In the genomic region with DNA sequence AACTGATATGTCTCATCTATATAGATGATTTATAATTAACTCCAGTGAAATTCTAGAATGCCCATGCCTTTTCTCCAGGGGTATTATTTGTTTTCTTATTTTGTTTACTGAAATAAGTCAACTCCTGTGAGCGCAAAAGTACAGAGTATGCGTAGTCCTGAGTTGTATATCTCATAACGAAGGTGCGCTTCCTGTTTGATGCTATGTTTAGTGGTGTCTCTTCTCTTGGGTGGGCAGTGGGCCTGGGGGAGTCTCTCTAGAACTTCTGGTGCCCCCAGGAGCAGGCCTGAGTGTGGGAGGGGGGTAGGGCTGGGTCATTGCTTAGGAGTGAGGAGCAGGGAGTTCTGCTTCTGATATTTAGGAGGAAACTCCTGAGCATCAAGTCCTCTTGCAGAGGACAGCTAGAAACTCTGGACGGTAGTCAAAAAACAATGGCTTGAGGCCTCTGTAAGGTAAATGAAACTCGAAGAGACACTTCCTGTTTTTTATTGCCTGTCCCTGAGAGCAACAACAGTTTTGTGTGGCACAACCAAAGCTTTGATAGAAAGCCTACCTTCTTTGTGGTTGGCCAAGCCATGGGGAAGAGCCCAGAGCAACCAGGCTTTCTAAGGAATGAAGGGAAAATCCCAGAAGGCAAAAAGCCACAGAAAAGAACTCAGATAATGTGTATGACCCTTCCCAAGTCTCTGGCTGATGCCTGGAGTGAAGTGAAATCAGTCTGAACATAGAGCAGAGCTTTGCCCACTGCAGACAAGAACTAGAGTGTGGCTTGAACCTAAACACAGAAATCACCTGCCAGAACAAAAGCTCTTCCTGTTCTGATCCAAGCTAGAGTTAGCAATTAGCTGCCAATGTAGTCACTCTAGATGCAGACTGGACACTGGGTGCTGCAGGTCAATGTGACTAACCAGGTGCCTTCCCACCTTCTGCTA, we compare ENCODE assay signal across 8 cellular contexts. TPM values are rescaled to one million over a fixed set of nuclear protein-coding genes. Genes with fewer than 3 reads are reported as not detected.
DNase-seq lines count a peak whose midpoint lies in the region; ATAC-seq and TF ChIP-seq lines count a peak whose summit lies in the region.

No MANE protein-coding gene starts in this region.

- TF ChIP-seq CTCF in upper lobe of right lung (IDR thresholded peaks at IDR 0.05) (no peak), prostate gland (IDR thresholded peaks at IDR 0.05) (no peak)

- H3K4me3 Mint-ChIP-seq in stimulated activated naive CD8-positive, alpha-beta T cell treated with anti-CD3 and anti-CD28 coated beads, Interleukin-15, Interleukin-2, amounts not matched to agents 100 ng/mL and 50 ng/mL, for 24 hours: peak overlapping the region; percentile 64
- peak overlapping the region; percentile 74 for H3K4me3 Mint-ChIP-seq in T-helper 1 cell treated with Interleukin-12 subunit alpha and Interleukin-12 subunit beta and Interleukin-4 antibody, amounts not matched to agents 30 μg/mL and 1 μg/mL, for 36 hours

- H3K27me3 Mint-ChIP-seq in stimulated activated naive CD8-positive, alpha-beta T cell treated with anti-CD3 and anti-CD28 coated beads, Interleukin-15, Interleukin-2, amounts not matched to agents 100 ng/mL and 50 ng/mL, for 24 hours: no peaks in the 10 kb centered on the region
- H3K27me3 Mint-ChIP-seq in T-helper 1 cell treated with Interleukin-12 subunit alpha and Interleukin-12 subunit beta and Interleukin-4 antibody, amounts not matched to agents 30 μg/mL and 1 μg/mL, for 36 hours (ENCODE audit: low read depth): no peaks in the 10 kb centered on the region

- no peaks in the 10 kb centered on the region for H3K9me3 ChIP-seq in upper lobe of right lung
- H3K9me3 ChIP-seq in prostate gland: no peaks in the 10 kb centered on the region

- H3K36me3 ChIP-seq in upper lobe of right lung (no peaks in the 10 kb centered on the region), prostate gland (no peaks in the 10 kb centered on the region)

- H3K4me3 ChIP-seq in upper lobe of right lung (no peak overlapping the region), prostate gland (no peak overlapping the region)

- H3K27me3 ChIP-seq in upper lobe of right lung (no peaks in the 10 kb centered on the region), prostate gland (replicated peaks; ENCODE audit: insufficient read depth) (no peaks in the 10 kb centered on the region)

- H3K4me1 Mint-ChIP-seq in stimulated activated naive CD8-positive, alpha-beta T cell treated with anti-CD3 and anti-CD28 coated beads, Interleukin-15, Interleukin-2, amounts not matched to agents 100 ng/mL and 50 ng/mL, for 24 hours (ENCODE audit: low read depth): peaks cover 56% of the 10 kb centered on the region
- H3K4me1 Mint-ChIP-seq in T-helper 1 cell treated with Interleukin-12 subunit alpha and Interleukin-12 subunit beta and Interleukin-4 antibody, amounts not matched to agents 30 μg/mL and 1 μg/mL, for 36 hours (ENCODE audit: low read depth): peaks cover 59% of the 10 kb centered on the region

- TF ChIP-seq POLR2A in prostate gland (IDR thresholded peaks at IDR 0.05): no peak

- DNase-seq in stimulated activated naive CD8-positive, alpha-beta T cell treated with anti-CD3 and anti-CD28 coated beads, Interleukin-15, Interleukin-2, amounts not matched to agents 100 U/mL and 50 U/mL, for 24 hours: no peak
- no peak for DNase-seq in upper lobe of right lung
- DNase-seq in prostate gland (ENCODE audit: low spot score): no peak
- no peak for DNase-seq in NCI-H1105 treated with DMSO at 0.1 percent for 48 hours (lab: John Stamatoyannopoulos, UW)

- 66% methylated on average over 6 of the region's 6 CpGs for WGBS in prostate gland

- ATAC-seq in stimulated activated naive CD8-positive, alpha-beta T cell treated with anti-CD3 and anti-CD28 coated beads, Interleukin-15, Interleukin-2, amounts not matched to agents 100 U/mL and 50 U/mL, for 24 hours: no peak
- ATAC-seq in HG03064 (IDR thresholded peaks at IDR 0.05; ENCODE audit: low read depth, unreplicated experiment): peak; percentile 63
- no peak for ATAC-seq in upper lobe of right lung
- ATAC-seq in HG02870 (IDR thresholded peaks at IDR 0.05; ENCODE audit: unreplicated experiment): no peak

- H3K27ac ChIP-seq in upper lobe of right lung: peak overlapping the region; percentile 14
- H3K27ac ChIP-seq in prostate gland: no peak overlapping the region

- H3K27ac Mint-ChIP-seq in stimulated activated naive CD8-positive, alpha-beta T cell treated with anti-CD3 and anti-CD28 coated beads, Interleukin-15, Interleukin-2, amounts not matched to agents 100 ng/mL and 50 ng/mL, for 24 hours: peak overlapping the region; percentile 89
- peak overlapping the region; percentile 91 for H3K27ac Mint-ChIP-seq in T-helper 1 cell treated with Interleukin-12 subunit alpha and Interleukin-12 subunit beta and Interleukin-4 antibody, amounts not matched to agents 30 μg/mL and 1 μg/mL, for 36 hours

- H3K9me3 Mint-ChIP-seq in stimulated activated naive CD8-positive, alpha-beta T cell treated with anti-CD3 and anti-CD28 coated beads, Interleukin-15, Interleukin-2, amounts not matched to agents 100 ng/mL and 50 ng/mL, for 24 hours: no peaks in the 10 kb centered on the region
- peaks cover 14% of the 10 kb centered on the region for H3K9me3 Mint-ChIP-seq in T-helper 1 cell treated with Interleukin-12 subunit alpha and Interleukin-12 subunit beta and Interleukin-4 antibody, amounts not matched to agents 30 μg/mL and 1 μg/mL, for 36 hours

- peaks cover 25% of the 10 kb centered on the region for H3K36me3 Mint-ChIP-seq in stimulated activated naive CD8-positive, alpha-beta T cell treated with anti-CD3 and anti-CD28 coated beads, Interleukin-15, Interleukin-2, amounts not matched to agents 100 ng/mL and 50 ng/mL, for 24 hours (ENCODE audit: low read depth)
- H3K36me3 Mint-ChIP-seq in T-helper 1 cell treated with Interleukin-12 subunit alpha and Interleukin-12 subunit beta and Interleukin-4 antibody, amounts not matched to agents 30 μg/mL and 1 μg/mL, for 36 hours (ENCODE audit: low read depth): peaks cover 52% of the 10 kb centered on the region

- intact Hi-C loops in upper lobe of right lung (cut with DNase I) (no loop called here), prostate gland (cut with DNase I) (no loop called here)

- H3K4me1 ChIP-seq in upper lobe of right lung (peaks cover 14% of the 10 kb centered on the region), prostate gland (replicated peaks) (no peaks in the 10 kb centered on the region)

RNA-seq across cellular contexts. Expression of a gene that starts 8.5 kb away (rescaled TPM):
- total RNA-seq in upper lobe of right lung: 27.2 TPM
- 10 to 100 TPM in 1 of 2 donors, 1 to 10 TPM in 1; 3.6 to 15.2 TPM for total RNA-seq in prostate gland
